ENCODE assay signal across 8 cellular contexts in genomic region chr6:149963462-149964242, GRCh38. TPM values are rescaled to one million over a fixed set of nuclear protein-coding genes. Genes with fewer than 3 reads are reported as not detected.
DNase-seq lines count a peak whose midpoint lies in the region; ATAC-seq, FAIRE-seq and TF ChIP-seq lines count a peak whose summit lies in the region.

Gene ULBP1 (plus strand): TSS chr6:149963943. CDS start chr6:149964050, 107 bp downstream.

- FAIRE-seq in H1 (lab: Jason Lieb, UNC) = no peak

- ATAC-seq in HG03354 (IDR thresholded peaks at IDR 0.05; ENCODE audit: poor library complexity, severe bottlenecking, unreplicated experiment) = peak; percentile 60
- peak; percentile 75 for ATAC-seq in activated CD8-positive, alpha-beta T cell treated with anti-CD3 and anti-CD28 coated beads for 36 hours
- ATAC-seq in GM21737 (IDR thresholded peaks at IDR 0.05; ENCODE audit: unreplicated experiment) = no peak

- peak within 1 kb of the TSS; percentile 88; the same call in 1 of the 2 replicates for H2BK15ac ChIP-seq in H1 (ENCODE audit: low read length)
- no peak within 1 kb of the TSS for H2BK15ac ChIP-seq in mesendoderm (replicated peaks; ENCODE audit: low read depth)

- H3K27ac ChIP-seq in H1 (ENCODE audit: low read depth, low read length) = no peak within 1 kb of the TSS
- no peak within 1 kb of the TSS for H3K27ac ChIP-seq in mesendoderm (ENCODE audit: low read depth, low read length)

- no peak within 1 kb of the TSS for H3K23ac ChIP-seq in H1 (ENCODE audit: insufficient read length)
- no peak within 1 kb of the TSS for H3K23ac ChIP-seq in mesendoderm (ENCODE audit: low read length)

- H2AK5ac ChIP-seq in H1 (ENCODE audit: low read depth, low read length) = 0 out of 2 replicates have a peak within 1 kb of the TSS, but pooled peaks have one; percentile 75
- H2AK5ac ChIP-seq in mesendoderm (ENCODE audit: low read length) = peak within 1 kb of the TSS; percentile 78

- H4K8ac ChIP-seq in H1 (ENCODE audit: extremely low read depth, insufficient read depth, low read length) (peak within 1 kb of the TSS; percentile 91), mesendoderm (ENCODE audit: low read depth, low read length) (no peak within 1 kb of the TSS)

- H2BK5ac ChIP-seq in H1 (ENCODE audit: low read depth, low read length) (peak within 1 kb of the TSS; percentile 66; the same call in 1 of the 2 replicates), mesendoderm (ENCODE audit: low read length) (no peak within 1 kb of the TSS)

- peak; percentile 58 for DNase-seq in GM04503 (ENCODE audit: low read depth)
- peak; percentile 94 for DNase-seq in NCI-H748 (lab: John Stamatoyannopoulos, UW; ENCODE audit: unreplicated experiment)
- DNase-seq in activated CD8-positive, alpha-beta T cell treated with anti-CD3 and anti-CD28 coated beads for 36 hours = peak; percentile 92
- peak in 1 of 2 experiments; percentile 93 for DNase-seq in H1 (ENCODE audit: low read depth in 1 of 2, low spot score in 2 of 2)
- peak; percentile 96 for DNase-seq in mesendoderm
- DNase-seq in stimulated activated CD8-positive, alpha-beta memory T cell treated with anti-CD3 and anti-CD28 coated beads, Interleukin-12 subunit alpha, Interleukin-12 subunit beta, amount 100 ng/mL, for 4 hours (ENCODE audit: low read depth) = peak; percentile 62

- TF ChIP-seq EP300 in H1 (IDR thresholded peaks at IDR 0.05; ENCODE audit: borderline replicate concordance in 1 of 2, low read depth in 2 of 2, low read length in 2 of 2) = no peak

- H4K20me1 ChIP-seq in H1 (replicated peaks in 1 of 2; ENCODE audit: control insufficient read depth in 1 of 2, insufficient read depth in 2 of 2, low read length in 2 of 2) = peaks cover 7 to 9% of the 10 kb centered on the region in 2 experiments

- intact Hi-C loops in activated CD8-positive, alpha-beta T cell treated with anti-CD3 and anti-CD28 coated beads for 36 hours (cut with micrococcal nuclease) = loop anchor here (5.0 kb wide), 1 partner anchor 39 kb away; no protein-coding TSS in a partner anchor

- H3K27me3 Mint-ChIP-seq in activated CD8-positive, alpha-beta T cell treated with anti-CD3 and anti-CD28 coated beads for 36 hours = peaks cover 70% of the 10 kb centered on the region

- H3K27me3 ChIP-seq in H1 (replicated peaks in 1 of 4; ENCODE audit: control insufficient read depth in 3 of 4, extremely low read depth in 1 of 4, insufficient read depth in 3 of 4, low read length in 3 of 4) = peaks cover 42 to 84% (median 70%) of the 10 kb centered on the region in 4 experiments
- peaks cover 30% of the 10 kb centered on the region for H3K27me3 ChIP-seq in mesendoderm (ENCODE audit: insufficient read depth, low read length, poor library complexity)

- no peak within 1 kb of the TSS for H2BK120ac ChIP-seq in H1 (replicated peaks; ENCODE audit: low read depth, low read length)
- H2BK120ac ChIP-seq in mesendoderm (ENCODE audit: low read depth, low read length) = no peak within 1 kb of the TSS

- H3K9ac ChIP-seq in H1 (replicated peaks in 1 of 4; ENCODE audit: extremely low read depth in 1 of 4, low read depth in 3 of 4, low read length in 3 of 4) (peak within 1 kb of the TSS; percentile 38 to 68 (median 46); a peak in 6 of 7 replicates), mesendoderm (ENCODE audit: low read length) (peak within 1 kb of the TSS; percentile 72)

- H3K4me3 ChIP-seq in H1 (ENCODE audit: extremely low read depth in 1 of 4, insufficient read depth in 2 of 4, low read depth in 3 of 4, low read length in 4 of 4) (peak within 1 kb of the TSS; percentile 53 to 75 (median 58)), mesendoderm (ENCODE audit: low read length) (peak within 1 kb of the TSS; percentile 46)

- H3K9me3 Mint-ChIP-seq in activated CD8-positive, alpha-beta T cell treated with anti-CD3 and anti-CD28 coated beads for 36 hours = no peaks in the 10 kb centered on the region

- peak within 1 kb of the TSS; percentile 56; the same call in 1 of the 2 replicates for H2AFZ ChIP-seq in H1 (ENCODE audit: low read length)

- H3K9me3 ChIP-seq in H1 (ENCODE audit: insufficient read depth in 2 of 2, low read depth in 1 of 2, low read length in 1 of 2) = no peaks in the 10 kb centered on the region

- H4K5ac ChIP-seq in H1 (ENCODE audit: insufficient read length, low read depth, low read length) (peak within 1 kb of the TSS; percentile 54), mesendoderm (ENCODE audit: low read length) (no peak within 1 kb of the TSS)

- H3K56ac ChIP-seq in H1 (replicated peaks; ENCODE audit: insufficient read length, low read depth, low read length) = no peak within 1 kb of the TSS
- peak within 1 kb of the TSS; percentile 88 for H3K56ac ChIP-seq in mesendoderm (ENCODE audit: low read length)

- POLR2A ChIA-PET in activated CD8-positive, alpha-beta T cell treated with anti-CD3 and anti-CD28 coated beads for 36 hours (lab: Charles Lee) = no interaction called here
- POLR2A ChIA-PET in H1 (lab: Charles Lee; ENCODE audit: partially characterized antibody) = interaction anchor here (0.6 to 1.1 kb wide), 5 partner anchors 10 to 1507 kb away, joined by 3 to 6 read pairs (median 4); no protein-coding TSS in a partner anchor

- no peaks in the 10 kb centered on the region for H3K36me3 ChIP-seq in H1 (ENCODE audit: control insufficient read depth in 2 of 4, insufficient read depth in 4 of 4, low read length in 3 of 4)
- H3K36me3 ChIP-seq in mesendoderm (ENCODE audit: control insufficient read depth, insufficient read depth, low read length) = no peaks in the 10 kb centered on the region

- no peaks in the 10 kb centered on the region for H3K79me2 ChIP-seq in H1 (ENCODE audit: control insufficient read depth in 1 of 2, insufficient read depth in 2 of 2, low read length in 2 of 2)
- H3K79me2 ChIP-seq in mesendoderm (ENCODE audit: control insufficient read depth, insufficient read depth, low read length) = no peaks in the 10 kb centered on the region

- H3K79me1 ChIP-seq in H1 (ENCODE audit: low read depth, low read length) (no peaks in the 10 kb centered on the region), mesendoderm (ENCODE audit: low read length) (no peaks in the 10 kb centered on the region)

- H3K4me2 ChIP-seq in H1 (ENCODE audit: insufficient read depth in 1 of 2, low read depth in 2 of 2, low read length in 2 of 2) (peak within 1 kb of the TSS; percentile 89 to 96), mesendoderm (ENCODE audit: low read length) (peak within 1 kb of the TSS; percentile 62)

- H3K4me1 ChIP-seq in H1 (replicated peaks in 1 of 4; ENCODE audit: control insufficient read depth in 3 of 4, insufficient read depth in 4 of 4, low read length in 3 of 4) = peaks cover 0 to 20% (median 17%) of the 10 kb centered on the region in 4 experiments; a peak in 5 of 7 replicates
- H3K4me1 ChIP-seq in mesendoderm (ENCODE audit: control insufficient read depth, low read depth, low read length) = no peaks in the 10 kb centered on the region

- CTCF ChIA-PET in activated CD8-positive, alpha-beta T cell treated with anti-CD3 and anti-CD28 coated beads for 36 hours (lab: Charles Lee) = interaction anchor here (0.7 kb wide), 1 partner anchor 53 kb away, joined by 4 read pairs; no protein-coding TSS in a partner anchor
- CTCF ChIA-PET in H1 (lab: Charles Lee; ENCODE audit: partially characterized antibody) = interaction anchor here (1.1 kb wide), 2 partner anchors 11 to 39 kb away, joined by 3 to 4 read pairs; no protein-coding TSS in a partner anchor

- no peak for TF ChIP-seq RAD21 in H1 (IDR thresholded peaks at IDR 0.05 in 1 of 2, conservative IDR thresholded peaks at IDR 0.05 in 1 of 2; ENCODE audit: low read depth in 2 of 2, low read length in 2 of 2)

- H3K27ac Mint-ChIP-seq in activated CD8-positive, alpha-beta T cell treated with anti-CD3 and anti-CD28 coated beads for 36 hours = peak within 1 kb of the TSS; percentile 84

- H2BK20ac ChIP-seq in H1 (ENCODE audit: low read length) = no peak within 1 kb of the TSS

- peak within 1 kb of the TSS; percentile 78 for H3K4me3 Mint-ChIP-seq in activated CD8-positive, alpha-beta T cell treated with anti-CD3 and anti-CD28 coated beads for 36 hours

- no peak within 1 kb of the TSS for H3K14ac ChIP-seq in H1 (ENCODE audit: insufficient read length)

- 1% methylated on average over 54 of the region's 57 CpGs; no CpG with 5 or more reads in 1 of the 2 experiments for WGBS in H1 (ENCODE audit: extremely low coverage in 1 of 2, insufficient coverage in 1 of 2, insufficient read length in 1 of 2, insufficient replicate concordance in 2 of 2, low coverage in 1 of 2, low lambda C conversion rate in 2 of 2, missing lambda C conversion rate in 1 of 2), 2 experiments
- WGBS in mesendoderm (ENCODE audit: extremely low coverage, insufficient coverage, low lambda C conversion rate) = no CpG with 5 or more reads among the region's 57 CpGs

- TF ChIP-seq POLR2A in H1 (IDR thresholded peaks at IDR 0.05; ENCODE audit: control extremely low read depth in 1 of 2, low read depth in 2 of 2, low read length in 2 of 2) = peak in 1 of 2 experiments; percentile 78; a peak in 1 of 3 replicates

- peak within 1 kb of the TSS; percentile 73 for H4K91ac ChIP-seq in H1 (replicated peaks; ENCODE audit: insufficient read length, low read length)

- H3K4ac ChIP-seq in H1 (replicated peaks; ENCODE audit: insufficient read length, low read depth, low read length) (no peak within 1 kb of the TSS), mesendoderm (ENCODE audit: low read depth, low read length) (no peak within 1 kb of the TSS)

- TF ChIP-seq CTCF in activated CD8-positive, alpha-beta T cell treated with anti-CD3 and anti-CD28 coated beads for 36 hours (IDR thresholded peaks at IDR 0.05) = no peak
- TF ChIP-seq CTCF in H1 (IDR thresholded peaks at IDR 0.05; ENCODE audit: control extremely low read depth in 1 of 3, insufficient read depth in 1 of 3, low read depth in 1 of 3, low read length in 3 of 3) = no peak

- H3K23me2 ChIP-seq in H1 (ENCODE audit: low read depth, low read length) = peaks cover 9% of the 10 kb centered on the region; the same call in 1 of the 2 replicates

- H3K18ac ChIP-seq in H1 (ENCODE audit: extremely low read depth, low read length) (peak within 1 kb of the TSS; percentile 93), mesendoderm (ENCODE audit: low read length) (no peak within 1 kb of the TSS)

- peaks cover 31% of the 10 kb centered on the region for H3K4me1 Mint-ChIP-seq in activated CD8-positive, alpha-beta T cell treated with anti-CD3 and anti-CD28 coated beads for 36 hours (ENCODE audit: low read depth)

- peak within 1 kb of the TSS; percentile 87 for H2BK12ac ChIP-seq in H1 (ENCODE audit: low read depth, low read length)

- peaks cover 2% of the 10 kb centered on the region for H3K36me3 Mint-ChIP-seq in activated CD8-positive, alpha-beta T cell treated with anti-CD3 and anti-CD28 coated beads for 36 hours (ENCODE audit: low read depth)

RNA-seq across cellular contexts. Expression of gene ULBP1, which starts in this region (rescaled TPM):
- total RNA-seq in activated CD8-positive, alpha-beta T cell treated with anti-CD3 and anti-CD28 coated beads for 36 hours = 1 to 10 TPM; 2.5 to 2.7 TPM
- total RNA-seq in H1 (2021; fragmentation: NEBNext Ultra II Directional; extraction: Animal tissue kit (Norgen Biotek cat#: 25700)) = 0.42 and 0.60 TPM in 2 replicates
- polyA plus RNA-seq in H1 (2011; rRNA removed) = 0.32 and 0.42 TPM in 2 replicates
- polyA plus RNA-seq in H1 (2011; cell fraction: cytosol; rRNA removed) = 0.52 TPM
- 1.1 TPM for polyA plus RNA-seq in H1 (2011; cell fraction: nucleus; rRNA removed)
- polyA plus RNA-seq in H1 (2012, experiment 1 of 2) = 0.43 to 0.70 TPM (median 0.55 TPM) in 4 replicates
- polyA plus RNA-seq in H1 (2012, experiment 2 of 2) = 0.04 TPM
- 1.1 TPM for polyA plus RNA-seq in H1 (2013, experiment 1 of 2)
- 0.92 TPM for polyA plus RNA-seq in H1 (2013, experiment 2 of 2)
- 0.24 and 0.60 TPM in 2 replicates for polyA minus RNA-seq in H1 (2011; rRNA and poly(A)+ RNA removed)
- 0.59 TPM for polyA minus RNA-seq in H1 (2011; cell fraction: cytosol; rRNA and poly(A)+ RNA removed)
- polyA minus RNA-seq in H1 (2011; cell fraction: nucleus; rRNA and poly(A)+ RNA removed) = 1.2 TPM
- polyA plus RNA-seq in mesendoderm (2013, experiment 1 of 2) = 1.2 TPM
- polyA plus RNA-seq in mesendoderm (2013, experiment 2 of 2) = 1.2 TPM
